Comparison of ENCODE assay signal across 8 cellular contexts in the genomic region with DNA sequence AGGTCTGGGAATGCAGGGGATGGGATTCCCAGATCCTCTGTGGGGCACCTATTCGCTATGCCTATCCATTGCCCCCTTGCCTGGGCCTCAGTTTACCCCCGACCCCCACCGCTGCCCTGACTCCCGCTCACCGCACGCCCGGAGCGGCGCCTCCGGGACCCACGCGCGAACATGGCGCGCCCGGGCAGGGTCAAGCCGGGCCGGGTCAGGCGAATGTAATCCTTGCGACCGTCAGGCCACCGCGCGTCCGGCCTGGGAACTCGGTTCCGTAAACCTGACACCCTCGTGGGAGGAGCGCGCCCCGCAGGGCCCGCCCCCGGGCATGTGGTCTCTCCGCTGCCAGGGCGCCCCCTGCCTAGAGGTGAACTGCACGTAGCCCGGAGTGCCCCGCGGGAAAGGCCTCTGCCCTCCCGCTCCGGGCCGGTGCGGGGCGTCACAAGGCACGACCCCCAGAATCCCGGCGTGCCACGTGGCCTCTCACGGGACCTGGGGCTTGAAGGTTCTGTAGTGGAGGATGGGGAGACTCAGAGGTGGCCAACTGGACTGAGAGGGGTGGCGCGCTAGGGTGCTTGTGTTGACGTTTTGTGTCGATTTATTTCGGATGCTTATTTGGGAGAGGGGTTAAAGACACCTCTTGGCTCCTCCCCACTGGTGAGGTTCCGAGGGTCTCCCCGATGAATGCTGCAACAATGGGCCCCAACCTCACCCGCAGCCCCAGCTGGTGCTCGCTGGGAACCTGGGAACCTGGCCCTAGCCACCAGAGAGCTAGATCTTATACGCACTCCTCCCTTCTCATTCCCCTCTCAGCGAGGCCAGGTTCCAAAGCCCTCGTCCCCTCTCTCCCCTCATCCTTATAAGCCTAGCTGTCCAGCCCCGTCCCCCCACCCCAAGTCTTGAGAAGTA. TPM values are rescaled to one million over a fixed set of nuclear protein-coding genes. Genes with fewer than 3 reads are reported as not detected.
DNase-seq lines count a peak whose midpoint lies in the region; ATAC-seq and TF ChIP-seq lines count a peak whose summit lies in the region.

A gene with protein sequence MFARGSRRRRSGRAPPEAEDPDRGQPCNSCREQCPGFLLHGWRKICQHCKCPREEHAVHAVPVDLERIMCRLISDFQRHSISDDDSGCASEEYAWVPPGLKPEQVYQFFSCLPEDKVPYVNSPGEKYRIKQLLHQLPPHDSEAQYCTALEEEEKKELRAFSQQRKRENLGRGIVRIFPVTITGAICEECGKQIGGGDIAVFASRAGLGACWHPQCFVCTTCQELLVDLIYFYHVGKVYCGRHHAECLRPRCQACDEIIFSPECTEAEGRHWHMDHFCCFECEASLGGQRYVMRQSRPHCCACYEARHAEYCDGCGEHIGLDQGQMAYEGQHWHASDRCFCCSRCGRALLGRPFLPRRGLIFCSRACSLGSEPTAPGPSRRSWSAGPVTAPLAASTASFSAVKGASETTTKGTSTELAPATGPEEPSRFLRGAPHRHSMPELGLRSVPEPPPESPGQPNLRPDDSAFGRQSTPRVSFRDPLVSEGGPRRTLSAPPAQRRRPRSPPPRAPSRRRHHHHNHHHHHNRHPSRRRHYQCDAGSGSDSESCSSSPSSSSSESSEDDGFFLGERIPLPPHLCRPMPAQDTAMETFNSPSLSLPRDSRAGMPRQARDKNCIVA (minus strand): TSS at position 249 of the 903 bp plus-strand sequence. CDS start 76 bp downstream, at position 173.

- no peak within 1 kb of the TSS for H4K8ac ChIP-seq in mesendoderm (ENCODE audit: low read depth, low read length)

- TF ChIP-seq CTCF in HFFc6 (IDR thresholded peaks at IDR 0.05): peak; percentile 62

- H3K4me3 ChIP-seq in mesendoderm (ENCODE audit: low read length): peak within 1 kb of the TSS; percentile 63

- no peaks in the 10 kb centered on the region for H3K36me3 ChIP-seq in mesendoderm (ENCODE audit: control insufficient read depth, insufficient read depth, low read length)

- peak within 1 kb of the TSS; percentile 76 for H3K18ac ChIP-seq in mesendoderm (ENCODE audit: low read length)

- peak within 1 kb of the TSS; percentile 54 for H3K4me2 ChIP-seq in mesendoderm (ENCODE audit: low read length)

- WGBS in mesendoderm (ENCODE audit: extremely low coverage, insufficient coverage, low lambda C conversion rate): no CpG with 5 or more reads among the region's 62 CpGs

- H3K23ac ChIP-seq in mesendoderm (ENCODE audit: low read length): no peak within 1 kb of the TSS

- H3K4me1 ChIP-seq in mesendoderm (ENCODE audit: control insufficient read depth, low read depth, low read length): no peaks in the 10 kb centered on the region

- H2BK120ac ChIP-seq in mesendoderm (ENCODE audit: low read depth, low read length): no peak within 1 kb of the TSS

- H3K79me1 ChIP-seq in mesendoderm (ENCODE audit: low read length): no peaks in the 10 kb centered on the region

- peak; percentile 54 for ATAC-seq in stimulated activated memory B cell treated with anti-CD40 and anti-IgM and Interleukin-4, amounts not matched to agents 10 μg/mL and 1 μg/mL and 100 μg/mL, for 72 hours
- ATAC-seq in GM19395 (IDR thresholded peaks at IDR 0.05; ENCODE audit: unreplicated experiment): no peak

- peak within 1 kb of the TSS; percentile 83 for H3K56ac ChIP-seq in mesendoderm (ENCODE audit: low read length)

- H3K27me3 Mint-ChIP-seq in HFFc6 (ENCODE audit: insufficient read depth): no peaks in the 10 kb centered on the region; the same call in 1 of the 2 replicates
- H3K27me3 Mint-ChIP-seq in stimulated activated memory B cell treated with anti-CD40 and anti-IgM and Interleukin-4, amounts not matched to agents 10 μg/mL and 1 μg/mL and 100 μg/mL, for 72 hours: no peaks in the 10 kb centered on the region

- H3K9me3 Mint-ChIP-seq in HFFc6: no peaks in the 10 kb centered on the region
- no peaks in the 10 kb centered on the region for H3K9me3 Mint-ChIP-seq in stimulated activated memory B cell treated with anti-CD40 and anti-IgM and Interleukin-4, amounts not matched to agents 10 μg/mL and 1 μg/mL and 100 μg/mL, for 72 hours

- peak within 1 kb of the TSS; percentile 61 for H3K27ac Mint-ChIP-seq in HFFc6
- peak within 1 kb of the TSS; percentile 79 for H3K27ac Mint-ChIP-seq in stimulated activated memory B cell treated with anti-CD40 and anti-IgM and Interleukin-4, amounts not matched to agents 10 μg/mL and 1 μg/mL and 100 μg/mL, for 72 hours

- peaks cover 11% of the 10 kb centered on the region for H3K4me1 Mint-ChIP-seq in HFFc6 (ENCODE audit: low read depth)
- H3K4me1 Mint-ChIP-seq in stimulated activated memory B cell treated with anti-CD40 and anti-IgM and Interleukin-4, amounts not matched to agents 10 μg/mL and 1 μg/mL and 100 μg/mL, for 72 hours: peaks cover 51% of the 10 kb centered on the region

- no peaks in the 10 kb centered on the region for H3K27me3 ChIP-seq in mesendoderm (ENCODE audit: insufficient read depth, low read length, poor library complexity)

- H3K79me2 ChIP-seq in mesendoderm (ENCODE audit: control insufficient read depth, insufficient read depth, low read length): no peaks in the 10 kb centered on the region

- no peak within 1 kb of the TSS for H4K5ac ChIP-seq in mesendoderm (ENCODE audit: low read length)

- DNase-seq in DMS79 (lab: John Stamatoyannopoulos, UW) (peak; percentile 57), HFFc6 (peak; percentile 31), NCI-H345 (lab: John Stamatoyannopoulos, UW) (peak; percentile 67), mesendoderm (peak; percentile 82)
- DNase-seq in activated CD4-positive, alpha-beta T cell treated with anti-CD3 and anti-CD28 coated beads, Interleukin-2, amount 50 U/mL, for 48 hours: peak; percentile 79 to 82
- DNase-seq in effector CD8-positive, alpha-beta T cell (lab: John Stamatoyannopoulos, UW): peak; percentile 64

- H3K36me3 Mint-ChIP-seq in HFFc6 (ENCODE audit: low read depth): peaks cover 7% of the 10 kb centered on the region
- H3K36me3 Mint-ChIP-seq in stimulated activated memory B cell treated with anti-CD40 and anti-IgM and Interleukin-4, amounts not matched to agents 10 μg/mL and 1 μg/mL and 100 μg/mL, for 72 hours: peaks cover 10% of the 10 kb centered on the region

- H3K27ac ChIP-seq in mesendoderm (ENCODE audit: low read depth, low read length): no peak within 1 kb of the TSS

- H3K9ac ChIP-seq in mesendoderm (ENCODE audit: low read length): peak within 1 kb of the TSS; percentile 78

- no peak within 1 kb of the TSS for H2BK5ac ChIP-seq in mesendoderm (ENCODE audit: low read length)

- H2AK5ac ChIP-seq in mesendoderm (ENCODE audit: low read length): no peak within 1 kb of the TSS

- no peak within 1 kb of the TSS for H2BK15ac ChIP-seq in mesendoderm (replicated peaks; ENCODE audit: low read depth)

- H3K4me3 Mint-ChIP-seq in HFFc6: peak within 1 kb of the TSS; percentile 73
- H3K4me3 Mint-ChIP-seq in stimulated activated memory B cell treated with anti-CD40 and anti-IgM and Interleukin-4, amounts not matched to agents 10 μg/mL and 1 μg/mL and 100 μg/mL, for 72 hours: peak within 1 kb of the TSS; percentile 94

- no peak within 1 kb of the TSS for H3K4ac ChIP-seq in mesendoderm (ENCODE audit: low read depth, low read length)

RNA-seq across cellular contexts. Expression of the gene that starts here (rescaled TPM):
- 10 to 100 TPM in 3 of 6 experiments, 1 to 10 TPM in 3; 8.0 to 10.7 (median 9.7) TPM for total RNA-seq in HFFc6 (2021; fragmentation: NEBNext Ultra II Directional; extraction: Animal tissue kit (Norgen Biotek cat#: 25700))
- 4.0 TPM for polyA plus RNA-seq in mesendoderm (2013, experiment 1 of 2)
- 4.2 TPM for polyA plus RNA-seq in mesendoderm (2013, experiment 2 of 2)

Comparison
In these comparisons a context has a peak if more than half of its experiments do, and no peak if none do; other contexts are left out.
1. DNase-seq: peak in every context shown above with its lines; median percentile 82 in mesendoderm; 80 in activated CD4-positive, alpha-beta T cell treated with anti-CD3 and anti-CD28 coated beads, Interleukin-2, amount 50 U/mL, for 48 hours; 67 in NCI-H345; 64 in effector CD8-positive, alpha-beta T cell; 57 in DMS79; 31 in HFFc6.